ENCODE assay signal across 11 cellular contexts in the genomic region with DNA sequence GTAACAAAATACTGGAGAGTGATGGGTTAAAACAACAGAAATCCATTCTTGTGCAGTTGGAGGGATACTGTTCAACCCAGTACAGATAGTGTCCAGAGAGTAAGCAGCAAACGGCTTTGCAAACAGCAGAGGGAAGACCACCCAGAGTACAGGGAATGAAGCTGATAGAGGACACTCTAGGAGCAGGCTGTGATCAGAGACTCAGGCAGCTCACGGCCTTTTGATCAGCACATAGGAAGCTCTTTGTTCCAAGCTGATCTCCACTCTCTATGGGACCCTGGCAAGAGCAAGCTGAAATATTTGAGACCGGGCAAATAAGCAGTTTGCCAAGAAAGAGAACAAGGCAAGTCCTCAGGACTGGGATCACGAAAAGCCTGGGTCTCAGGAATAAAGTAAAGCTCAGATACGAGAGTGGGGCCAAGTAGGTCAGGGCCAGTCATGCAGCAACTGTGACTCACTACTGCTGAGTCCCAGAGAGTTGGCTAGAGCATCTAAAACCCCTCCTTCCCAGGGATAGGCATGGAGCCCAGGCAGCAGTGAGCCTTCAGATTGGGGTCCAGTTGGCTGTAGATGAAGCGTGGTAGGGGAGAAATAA. TPM values are rescaled to one million over a fixed set of nuclear protein-coding genes. Genes with fewer than 3 reads are reported as not detected.
DNase-seq lines count a peak whose midpoint lies in the region; ATAC-seq and TF ChIP-seq lines count a peak whose summit lies in the region.
"Had no signal": no experiment of that assay in that cellular context is flagged by ENCODE, and none has a peak within 500 bp of the region (broad histone marks: within the 10 kb centered on the region; RNA-seq: fewer than 3 reads in every experiment).

No MANE protein-coding gene starts in this region.

- ATAC-seq in left lung = peak; percentile 91
- ATAC-seq in upper lobe of left lung (ENCODE audit: low FRiP score in 2 of 2) = peak; percentile 55 to 93
- ATAC-seq in HG02870 (IDR thresholded peaks at IDR 0.05; ENCODE audit: unreplicated experiment) = no peak

- H3K4me1 ChIP-seq in breast epithelium = no peaks in the 10 kb centered on the region
- H3K4me1 ChIP-seq in left lung = no peaks in the 10 kb centered on the region
- H3K4me1 ChIP-seq in upper lobe of left lung = no peaks in the 10 kb centered on the region

- intact Hi-C loops in MCF 10A (cut with micrococcal nuclease) = no loop called here
- intact Hi-C loops in breast epithelium (cut with DNase I; ENCODE audit: low total_unique reads) = no loop called here
- intact Hi-C loops in left lung (cut with DNase I) = no loop called here
- intact Hi-C loops in activated CD4-positive, alpha-beta T cell treated with anti-CD3 and anti-CD28 coated beads, Interleukin-2, amount 10 ng/mL, durations not matched to agents 24 days and 14 days (cut with micrococcal nuclease) = no loop called here

- H3K27me3 Mint-ChIP-seq in MCF 10A (ENCODE audit: insufficient read depth, unreplicated experiment) = no peaks in the 10 kb centered on the region
- H3K27me3 Mint-ChIP-seq in activated CD4-positive, alpha-beta T cell treated with anti-CD3 and anti-CD28 coated beads, Interleukin-2, amount 10 ng/mL, durations not matched to agents 24 days and 14 days = no peaks in the 10 kb centered on the region

- TF ChIP-seq POLR2A in breast epithelium (IDR thresholded peaks at IDR 0.05) = no peak
- no peak for TF ChIP-seq POLR2A in upper lobe of left lung (IDR thresholded peaks at IDR 0.05)

- WGBS in upper lobe of left lung, 2 donors = 64 to 70% methylated on average over 6 of the region's 6 CpGs

- peak overlapping the region; percentile 88 for H3K27ac Mint-ChIP-seq in MCF 10A (ENCODE audit: low read depth, unreplicated experiment)
- no peak overlapping the region for H3K27ac Mint-ChIP-seq in activated CD4-positive, alpha-beta T cell treated with anti-CD3 and anti-CD28 coated beads, Interleukin-2, amount 10 ng/mL, durations not matched to agents 24 days and 14 days

- H3K9me3 ChIP-seq in breast epithelium (no peaks in the 10 kb centered on the region), left lung (no peaks in the 10 kb centered on the region), upper lobe of left lung (no peaks in the 10 kb centered on the region)
- H3K9me3 ChIP-seq: neutrophil had no signal

- no peak for TF ChIP-seq EP300 in upper lobe of left lung (IDR thresholded peaks at IDR 0.05)

- peak; percentile 65 for DNase-seq in MCF 10A (ENCODE audit: unreplicated experiment)
- no peak for DNase-seq in breast epithelium (ENCODE audit: low spot score in 2 of 2)
- DNase-seq in cerebellar cortex (ENCODE audit: low spot score) = peak; percentile 43
- peak in 1 of 2 donors; percentile 41 for DNase-seq in left lung
- no peak for DNase-seq in upper lobe of left lung
- no peak for DNase-seq in NCI-H526 (lab: John Stamatoyannopoulos, UW)
- no peak for DNase-seq in activated CD4-positive, alpha-beta T cell treated with anti-CD3 and anti-CD28 coated beads, Interleukin-2, amount 10 ng/mL, durations not matched to agents 24 days and 14 days
- DNase-seq: central memory CD4-positive, alpha-beta T cell; KG1 had no signal

- H3K36me3 ChIP-seq in breast epithelium (no peaks in the 10 kb centered on the region), left lung (no peaks in the 10 kb centered on the region), upper lobe of left lung (no peaks in the 10 kb centered on the region)
- H3K36me3 ChIP-seq: neutrophil had no signal

- POLR2A ChIA-PET in MCF 10A (lab: Yijun Ruan, JAX) = interaction anchor here (1.1 kb wide), 1 partner anchor 36 kb away, joined by 4 read pairs; no protein-coding TSS in a partner anchor

- CTCF ChIA-PET in MCF 10A (lab: Yijun Ruan, JAX) = interaction anchor here (0.6 to 2.3 kb wide), 5 partner anchors 8 to 978 kb away, joined by 3 to 15 read pairs (median 4); no protein-coding TSS in a partner anchor

- no peak overlapping the region for H3K4me3 Mint-ChIP-seq in MCF 10A (ENCODE audit: unreplicated experiment)
- H3K4me3 Mint-ChIP-seq in activated CD4-positive, alpha-beta T cell treated with anti-CD3 and anti-CD28 coated beads, Interleukin-2, amount 10 ng/mL, durations not matched to agents 24 days and 14 days = no peak overlapping the region

- no peak overlapping the region for H3K4me3 ChIP-seq in breast epithelium
- H3K4me3 ChIP-seq in left lung = no peak overlapping the region
- H3K4me3 ChIP-seq in upper lobe of left lung = no peak overlapping the region

- H3K9me3 Mint-ChIP-seq in MCF 10A (ENCODE audit: unreplicated experiment) = no peaks in the 10 kb centered on the region
- H3K9me3 Mint-ChIP-seq in activated CD4-positive, alpha-beta T cell treated with anti-CD3 and anti-CD28 coated beads, Interleukin-2, amount 10 ng/mL, durations not matched to agents 24 days and 14 days = no peaks in the 10 kb centered on the region

- H3K27ac ChIP-seq in breast epithelium (peak overlapping the region in 1 of 2 donors; percentile 57), left lung (peak overlapping the region in 1 of 2 donors; percentile 41), upper lobe of left lung (no peak overlapping the region)
- H3K27ac ChIP-seq: neutrophil had no signal

- H3K4me1 Mint-ChIP-seq in MCF 10A (ENCODE audit: insufficient read depth, unreplicated experiment) = peaks cover 17% of the 10 kb centered on the region
- H3K4me1 Mint-ChIP-seq in activated CD4-positive, alpha-beta T cell treated with anti-CD3 and anti-CD28 coated beads, Interleukin-2, amount 10 ng/mL, durations not matched to agents 24 days and 14 days = peaks cover 8% of the 10 kb centered on the region

- no TSS peak for BruUV-seq in MCF 10A (replicated peaks; lab: Mats Ljungman, UMichigan)

- no peaks in the 10 kb centered on the region for H3K27me3 ChIP-seq in breast epithelium
- no peaks in the 10 kb centered on the region for H3K27me3 ChIP-seq in left lung
- H3K27me3 ChIP-seq in upper lobe of left lung = no peaks in the 10 kb centered on the region
- H3K27me3 ChIP-seq: neutrophil had no signal

- no peak for TF ChIP-seq CTCF in MCF 10A (IDR thresholded peaks at IDR 0.05; ENCODE audit: unreplicated experiment)
- TF ChIP-seq CTCF in breast epithelium (IDR thresholded peaks at IDR 0.05) = no peak
- no peak for TF ChIP-seq CTCF in left lung (IDR thresholded peaks at IDR 0.05)
- no peak for TF ChIP-seq CTCF in upper lobe of left lung (IDR thresholded peaks at IDR 0.05)

- no peaks in the 10 kb centered on the region for H3K36me3 Mint-ChIP-seq in MCF 10A (ENCODE audit: insufficient read depth, unreplicated experiment)
- peaks cover 21% of the 10 kb centered on the region for H3K36me3 Mint-ChIP-seq in activated CD4-positive, alpha-beta T cell treated with anti-CD3 and anti-CD28 coated beads, Interleukin-2, amount 10 ng/mL, durations not matched to agents 24 days and 14 days (ENCODE audit: low read depth)

RNA-seq across cellular contexts. Expression of gene MELK, which starts 52.4 kb away (rescaled TPM):
- total RNA-seq in MCF 10A (2022) (25.6 and 33.3 TPM in 2 replicates), breast epithelium (under 1 TPM in 2 of 3 donors, not detected in 1; 0.48 to 0.59 TPM), left lung (1 to 10 TPM; 4.9 to 9.4 TPM), upper lobe of left lung (1 to 10 TPM in 4 of 6 donors, under 1 TPM in 1, not detected in 1; 0.55 to 4.0 (median 2.0) TPM)
- 54.2 and 57.0 TPM in 2 replicates for total RNA-seq in activated CD4-positive, alpha-beta T cell treated with anti-CD3 and anti-CD28 coated beads, Interleukin-2, amount 10 ng/mL, durations not matched to agents 24 days and 14 days

Comparison
In these comparisons a context has a peak if more than half of its experiments do, and no peak if none do; other contexts are left out.
1. DNase-seq: peak in MCF 10A (single experiment) and cerebellar cortex (single experiment); none in breast epithelium (0 of 2), upper lobe of left lung (0 of 2), NCI-H526 (0 of 2) and activated CD4-positive, alpha-beta T cell treated with anti-CD3 and anti-CD28 coated beads, Interleukin-2, amount 10 ng/mL, durations not matched to agents 24 days and 14 days (single experiment).